18 cellular contexts compared by ENCODE assay signal in the genomic region with DNA sequence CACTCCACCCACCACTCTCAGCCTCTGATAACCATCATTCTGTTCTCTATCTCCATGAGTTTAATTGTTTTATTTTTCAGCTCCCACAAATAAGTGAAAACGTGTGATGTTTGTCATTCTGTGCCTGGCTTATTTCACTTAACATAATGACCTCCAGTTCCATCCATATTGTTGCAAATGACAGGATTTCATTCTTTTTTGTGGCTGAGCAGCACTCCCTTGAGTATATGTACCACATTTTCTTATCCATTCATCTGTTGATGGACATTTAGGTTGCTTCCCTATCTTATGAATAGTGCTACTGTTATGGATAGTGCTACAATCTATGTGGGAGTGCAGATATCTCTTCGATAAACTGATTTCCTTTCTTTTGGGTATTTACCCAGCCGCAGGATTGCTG.
DNase-seq lines count a peak whose midpoint lies in the region; ATAC-seq and TF ChIP-seq lines count a peak whose summit lies in the region.
"Had no signal": no experiment of that assay in that cellular context is flagged by ENCODE, and none has a peak within 500 bp of the region (broad histone marks: within the 10 kb centered on the region; RNA-seq: fewer than 3 reads in every experiment).

No MANE protein-coding gene starts in this region.

- H3K27ac Mint-ChIP-seq in GM23338: peak overlapping the region; percentile 24; the same call in 1 of the 2 replicates
- H3K27ac Mint-ChIP-seq in activated CD8-positive, alpha-beta T cell treated with anti-CD3 and anti-CD28 coated beads for 36 hours: no peak overlapping the region
- H3K27ac Mint-ChIP-seq: B cell; CD4-positive, alpha-beta T cell; CD8-positive, alpha-beta T cell had no signal

- no peaks in the 10 kb centered on the region for H3K27me3 Mint-ChIP-seq in GM23338 (ENCODE audit: insufficient read depth, low read depth, poor library complexity)
- peaks cover 4% of the 10 kb centered on the region for H3K27me3 Mint-ChIP-seq in activated CD8-positive, alpha-beta T cell treated with anti-CD3 and anti-CD28 coated beads for 36 hours
- H3K27me3 Mint-ChIP-seq: CD4-positive, alpha-beta T cell had no signal

- no peak for DNase-seq in GM23338 (ENCODE audit: low spot score)
- peak; percentile 11 for DNase-seq in SK-MEL-5 (ENCODE audit: low read depth, low spot score)
- no peak for DNase-seq in SK-N-SH
- DNase-seq in upper lobe of right lung: no peak
- DNase-seq in mucosa of gallbladder (ENCODE audit: low spot score): no peak
- DNase-seq in activated CD8-positive, alpha-beta T cell treated with anti-CD3 and anti-CD28 coated beads for 36 hours: no peak
- DNase-seq: 8988T; ACHN; Caco-2; Calu3; CD4-positive, alpha-beta T cell; CD8-positive, alpha-beta T cell; DMS79 treated with DMSO at 0.1 percent for 48 hours; GF-D8 had no signal

- H4K20me1 ChIP-seq in GM23338 (replicated peaks; ENCODE audit: insufficient read depth) (no peaks in the 10 kb centered on the region), SK-N-SH (ENCODE audit: insufficient read depth) (no peaks in the 10 kb centered on the region)
- H4K20me1 ChIP-seq: BLaER1 treated with 17β-estradiol and CSF1 and Interleukin-3, amounts not matched to agents 10 nM and 100 nM had no signal

- H3K27ac ChIP-seq in GM23338 (ENCODE audit: low read depth): no peak overlapping the region
- no peak overlapping the region for H3K27ac ChIP-seq in SK-N-SH (ENCODE audit: low read depth in 2 of 2, low read length in 1 of 2)
- H3K27ac ChIP-seq in upper lobe of right lung: no peak overlapping the region
- H3K27ac ChIP-seq: BLaER1 treated with 17β-estradiol and CSF1 and Interleukin-3, amounts not matched to agents 10 nM and 100 nM; C4-2B had no signal

- WGBS in SK-N-SH (ENCODE audit: low lambda C conversion rate): 46% methylated on average over 3 of the region's 3 CpGs

- TF ChIP-seq RAD21 in SK-N-SH (IDR thresholded peaks at IDR 0.05; ENCODE audit: low read length): no peak

- H3K4me3 ChIP-seq in GM23338 (no peak overlapping the region), SK-N-SH (ENCODE audit: low read depth in 2 of 2, low read length in 1 of 2) (no peak overlapping the region), upper lobe of right lung (no peak overlapping the region)
- H3K4me3 ChIP-seq: BLaER1 treated with 17β-estradiol and CSF1 and Interleukin-3, amounts not matched to agents 10 nM and 100 nM had no signal

- H3K9me2 ChIP-seq in GM23338 (ENCODE audit: insufficient read depth): no peaks in the 10 kb centered on the region
- H3K9me2 ChIP-seq in SK-N-SH: no peaks in the 10 kb centered on the region

- CTCF ChIA-PET in SK-N-SH (lab: Yijun Ruan, JAX): no interaction called here
- CTCF ChIA-PET in activated CD8-positive, alpha-beta T cell treated with anti-CD3 and anti-CD28 coated beads for 36 hours (lab: Charles Lee): no interaction called here

- in situ Hi-C loops in SK-MEL-5 (cut with HindIII; ENCODE audit: low pct_unique_long_range_greater_than_20kb, low sequenced_read_pairs): no loop called here

- H2AFZ ChIP-seq in GM23338 (no peak overlapping the region), SK-N-SH (ENCODE audit: low read depth) (no peak overlapping the region)

- no peak overlapping the region for H3K9ac ChIP-seq in SK-N-SH
- H3K9ac ChIP-seq: BLaER1 treated with 17β-estradiol and CSF1 and Interleukin-3, amounts not matched to agents 10 nM and 100 nM had no signal

- H3F3A ChIP-seq in GM23338 (replicated peaks; ENCODE audit: low read depth): no peaks in the 10 kb centered on the region
- no peaks in the 10 kb centered on the region for H3F3A ChIP-seq in SK-N-SH (replicated peaks; ENCODE audit: insufficient read depth)

- ATAC-seq in GM23338 (no peak), upper lobe of right lung (no peak), HG02981 (IDR thresholded peaks at IDR 0.05; ENCODE audit: unreplicated experiment) (no peak)
- no peak for ATAC-seq in activated CD8-positive, alpha-beta T cell treated with anti-CD3 and anti-CD28 coated beads for 36 hours
- ATAC-seq: CD8-positive, alpha-beta T cell had no signal

- H3K4me1 Mint-ChIP-seq in GM23338: no peaks in the 10 kb centered on the region
- H3K4me1 Mint-ChIP-seq in activated CD8-positive, alpha-beta T cell treated with anti-CD3 and anti-CD28 coated beads for 36 hours (ENCODE audit: low read depth): no peaks in the 10 kb centered on the region
- H3K4me1 Mint-ChIP-seq: B cell had no signal

- no peaks in the 10 kb centered on the region for H3K9me3 Mint-ChIP-seq in GM23338
- H3K9me3 Mint-ChIP-seq in activated CD8-positive, alpha-beta T cell treated with anti-CD3 and anti-CD28 coated beads for 36 hours: no peaks in the 10 kb centered on the region
- H3K9me3 Mint-ChIP-seq: CD4-positive, alpha-beta T cell; CD8-positive, alpha-beta T cell had no signal

- H3K4me1 ChIP-seq in GM23338 (ENCODE audit: insufficient read depth) (no peaks in the 10 kb centered on the region), SK-N-SH (ENCODE audit: control insufficient read depth in 1 of 2, insufficient read depth in 2 of 2, low read depth in 1 of 2, low read length in 1 of 2) (no peaks in the 10 kb centered on the region), upper lobe of right lung (no peaks in the 10 kb centered on the region)
- H3K4me1 ChIP-seq: BLaER1 treated with 17β-estradiol and CSF1 and Interleukin-3, amounts not matched to agents 10 nM and 100 nM; Caco-2 had no signal

- TF ChIP-seq CTCF in GM23338 (conservative IDR thresholded peaks at IDR 0.05; ENCODE audit: low read depth in 2 of 2) (no peak), SK-N-SH (IDR thresholded peaks at IDR 0.05) (no peak), upper lobe of right lung (IDR thresholded peaks at IDR 0.05) (no peak)
- no peak for TF ChIP-seq CTCF in activated CD8-positive, alpha-beta T cell treated with anti-CD3 and anti-CD28 coated beads for 36 hours (IDR thresholded peaks at IDR 0.05)

- no peak overlapping the region for H3K4me3 Mint-ChIP-seq in GM23338
- H3K4me3 Mint-ChIP-seq in activated CD8-positive, alpha-beta T cell treated with anti-CD3 and anti-CD28 coated beads for 36 hours: no peak overlapping the region
- H3K4me3 Mint-ChIP-seq: B cell; CD4-positive, alpha-beta T cell; CD8-positive, alpha-beta T cell had no signal

- no peak overlapping the region for H3K4me2 ChIP-seq in GM23338
- H3K4me2 ChIP-seq in SK-N-SH: no peak overlapping the region
- H3K4me2 ChIP-seq: BLaER1 treated with 17β-estradiol and CSF1 and Interleukin-3, amounts not matched to agents 10 nM and 100 nM had no signal

- H3K9me3 ChIP-seq in SK-N-SH (no peaks in the 10 kb centered on the region), upper lobe of right lung (no peaks in the 10 kb centered on the region)
- H3K9me3 ChIP-seq: BLaER1 treated with 17β-estradiol and CSF1 and Interleukin-3, amounts not matched to agents 10 nM and 100 nM; Caco-2 had no signal

- no peaks in the 10 kb centered on the region for H3K36me3 Mint-ChIP-seq in GM23338 (ENCODE audit: low read depth)
- H3K36me3 Mint-ChIP-seq in activated CD8-positive, alpha-beta T cell treated with anti-CD3 and anti-CD28 coated beads for 36 hours (ENCODE audit: low read depth): no peaks in the 10 kb centered on the region
- H3K36me3 Mint-ChIP-seq: CD8-positive, alpha-beta T cell had no signal

- H3K27me3 ChIP-seq in GM23338 (ENCODE audit: insufficient read depth): no peaks in the 10 kb centered on the region
- H3K27me3 ChIP-seq in SK-N-SH (ENCODE audit: insufficient read depth): no peaks in the 10 kb centered on the region
- no peaks in the 10 kb centered on the region for H3K27me3 ChIP-seq in upper lobe of right lung
- H3K27me3 ChIP-seq: BLaER1 treated with 17β-estradiol and CSF1 and Interleukin-3, amounts not matched to agents 10 nM and 100 nM had no signal

- intact Hi-C loops in upper lobe of right lung (cut with DNase I): no loop called here
- intact Hi-C loops in activated CD8-positive, alpha-beta T cell treated with anti-CD3 and anti-CD28 coated beads for 36 hours (cut with micrococcal nuclease): no loop called here

- no peaks in the 10 kb centered on the region for H3K79me2 ChIP-seq in GM23338 (replicated peaks; ENCODE audit: insufficient read depth)
- H3K79me2 ChIP-seq in SK-N-SH (ENCODE audit: insufficient read depth): no peaks in the 10 kb centered on the region

- POLR2A ChIA-PET in SK-N-SH (lab: Yijun Ruan, JAX): no interaction called here
- POLR2A ChIA-PET in activated CD8-positive, alpha-beta T cell treated with anti-CD3 and anti-CD28 coated beads for 36 hours (lab: Charles Lee): no interaction called here

- no peaks in the 10 kb centered on the region for H3K36me3 ChIP-seq in GM23338 (ENCODE audit: insufficient read depth)
- H3K36me3 ChIP-seq in SK-N-SH (replicated peaks in 1 of 2; ENCODE audit: control insufficient read depth in 1 of 2, insufficient read depth in 2 of 2, low read length in 1 of 2): no peaks in the 10 kb centered on the region
- no peaks in the 10 kb centered on the region for H3K36me3 ChIP-seq in upper lobe of right lung
- H3K36me3 ChIP-seq: BLaER1 treated with 17β-estradiol and CSF1 and Interleukin-3, amounts not matched to agents 10 nM and 100 nM had no signal

- TF ChIP-seq EP300 in SK-N-SH (IDR thresholded peaks at IDR 0.05; ENCODE audit: borderline replicate concordance in 1 of 2, low read depth in 1 of 2, low read length in 1 of 2): no peak

TF ChIP-seq in GM23338, 12 proteins besides CTCF, POLR2A, EP300 and RAD21 (continues in another document):
- TF ChIP-seq POLR2AphosphoS5 (IDR thresholded peaks at IDR 0.05; ENCODE audit: low read depth): no peak
- no peak for TF ChIP-seq ZNF331 (CRISPR knock-in tag; IDR thresholded peaks at IDR 0.05; ENCODE audit: low read depth)
- no peak for TF ChIP-seq EZH2 (IDR thresholded peaks at IDR 0.05; ENCODE audit: low read depth, unreplicated experiment)
- TF ChIP-seq JUNB (IDR thresholded peaks at IDR 0.05; ENCODE audit: unreplicated experiment): no peak
- TF ChIP-seq STAT1 (IDR thresholded peaks at IDR 0.05; ENCODE audit: unreplicated experiment): no peak
- TF ChIP-seq EZH2phosphoT487 (IDR thresholded peaks at IDR 0.05; ENCODE audit: unreplicated experiment): no peak
- TF ChIP-seq CREB1 (CRISPR knock-in tag; IDR thresholded peaks at IDR 0.05; ENCODE audit: low read depth): no peak

TF ChIP-seq in SK-N-SH, 30 proteins besides CTCF, POLR2A, EP300 and RAD21:
- TF ChIP-seq, protein P1, sequence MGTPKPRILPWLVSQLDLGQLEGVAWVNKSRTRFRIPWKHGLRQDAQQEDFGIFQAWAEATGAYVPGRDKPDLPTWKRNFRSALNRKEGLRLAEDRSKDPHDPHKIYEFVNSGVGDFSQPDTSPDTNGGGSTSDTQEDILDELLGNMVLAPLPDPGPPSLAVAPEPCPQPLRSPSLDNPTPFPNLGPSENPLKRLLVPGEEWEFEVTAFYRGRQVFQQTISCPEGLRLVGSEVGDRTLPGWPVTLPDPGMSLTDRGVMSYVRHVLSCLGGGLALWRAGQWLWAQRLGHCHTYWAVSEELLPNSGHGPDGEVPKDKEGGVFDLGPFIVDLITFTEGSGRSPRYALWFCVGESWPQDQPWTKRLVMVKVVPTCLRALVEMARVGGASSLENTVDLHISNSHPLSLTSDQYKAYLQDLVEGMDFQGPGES (IDR thresholded peaks at IDR 0.05; ENCODE audit: low read depth, low read length): no peak
- TF ChIP-seq GATA2 (CRISPR knock-in tag; IDR thresholded peaks at IDR 0.05) (peak; percentile 33; the same call in 1 of the 2 replicates), GABPA (IDR thresholded peaks at IDR 0.05; ENCODE audit: low read depth) (no peak)
